Comparison of ENCODE assay signal across 8 cellular contexts in the genomic region with DNA sequence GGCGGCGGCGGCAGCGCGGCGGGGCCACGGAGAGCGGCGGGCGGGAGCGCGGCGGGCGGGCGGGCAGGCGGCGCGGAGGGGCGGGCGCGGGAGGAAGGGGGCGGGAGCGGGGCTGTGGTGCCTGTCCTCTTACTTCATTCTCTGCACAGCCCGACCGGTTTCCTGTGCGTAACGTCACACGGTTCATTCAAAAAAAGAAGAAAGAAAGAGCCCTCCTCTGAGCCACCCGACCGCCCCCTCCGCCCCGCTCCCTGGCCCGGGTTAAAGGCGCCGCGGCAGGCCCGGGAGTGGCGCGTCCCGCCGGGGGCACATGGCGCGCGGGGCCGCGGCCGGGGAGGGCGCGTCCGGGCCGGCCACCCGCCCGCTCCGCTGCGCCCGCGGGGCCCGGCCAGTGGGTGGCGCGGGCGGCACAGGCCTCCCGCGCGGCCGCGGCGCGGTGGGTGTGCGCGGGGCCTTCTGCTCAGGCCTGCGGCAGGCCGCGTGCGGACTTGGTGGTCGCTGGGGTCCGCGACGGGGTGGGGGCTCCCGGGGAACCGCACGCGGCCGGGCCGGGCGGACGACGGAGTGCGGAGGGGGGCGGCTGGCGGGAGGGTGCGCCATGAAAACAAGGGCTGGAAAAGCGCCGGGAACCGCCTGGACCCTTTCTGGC. TPM values are rescaled to one million over a fixed set of nuclear protein-coding genes. Genes with fewer than 3 reads are reported as not detected.
DNase-seq lines count a peak whose midpoint lies in the region; ATAC-seq and TF ChIP-seq lines count a peak whose summit lies in the region.

No MANE protein-coding gene starts in this region.

- no peaks in the 10 kb centered on the region for H3K9me3 Mint-ChIP-seq in activated naive CD4-positive, alpha-beta T cell treated with anti-CD3 and anti-CD28 coated beads, Interleukin-2, amount 50 U/mL, for 72 hours

- H3K4me2 ChIP-seq in parathyroid adenoma (ENCODE audit: low read length): peak overlapping the region; percentile 78

- TF ChIP-seq CTCF in parathyroid adenoma (IDR thresholded peaks at IDR 0.05) (no peak), tibial nerve (IDR thresholded peaks at IDR 0.05) (peak in 3 of 5 experiments; percentile 31 to 57 (median 43))

- peak overlapping the region; percentile 61 for H3K4me3 ChIP-seq in MG63
- peak overlapping the region; percentile 57 for H3K4me3 ChIP-seq in parathyroid adenoma (ENCODE audit: low read depth, low read length)
- H3K4me3 ChIP-seq in tibial nerve: peak overlapping the region; percentile 42 to 83 (median 80)

- 0 to 2% methylated on average over 31 to 68 of the region's 94 CpGs for WGBS in tibial nerve, 2 donors

- H3K36me3 Mint-ChIP-seq in activated naive CD4-positive, alpha-beta T cell treated with anti-CD3 and anti-CD28 coated beads, Interleukin-2, amount 50 U/mL, for 72 hours: peaks cover 34 to 41% of the 10 kb centered on the region in 2 donors

- H3K9ac ChIP-seq in parathyroid adenoma: peak overlapping the region; percentile 69

- intact Hi-C loops in Right ventricle myocardium inferior (cut with DNase I): no loop called here

- H3K27me3 ChIP-seq in MG63 (no peaks in the 10 kb centered on the region; the same call in 1 of the 2 replicates), parathyroid adenoma (ENCODE audit: control insufficient read depth, insufficient read depth, low read length) (no peaks in the 10 kb centered on the region), tibial nerve (no peaks in the 10 kb centered on the region)

- ATAC-seq in SK-N-SH treated with all-trans-retinoic acid at 6 μM for 48 hours (peak; percentile 56), Right ventricle myocardium inferior (peak; percentile 85)
- peak; percentile 76 to 83 for ATAC-seq in activated naive CD4-positive, alpha-beta T cell treated with anti-CD3 and anti-CD28 coated beads, Interleukin-2, amount 50 U/mL, for 72 hours

- no peaks in the 10 kb centered on the region for H3K79me2 ChIP-seq in parathyroid adenoma

- peak overlapping the region; percentile 89 for H2AFZ ChIP-seq in parathyroid adenoma

- H3K27ac Mint-ChIP-seq in activated naive CD4-positive, alpha-beta T cell treated with anti-CD3 and anti-CD28 coated beads, Interleukin-2, amount 50 U/mL, for 72 hours: peak overlapping the region; percentile 93 to 94

- peak; percentile 94 for DNase-seq in GF-D8 (lab: John Stamatoyannopoulos, UW)
- peak; percentile 65 for DNase-seq in HCEC 1CT
- DNase-seq in MG63: peak; percentile 76
- peak; percentile 72 to 82 for DNase-seq in activated naive CD4-positive, alpha-beta T cell treated with anti-CD3 and anti-CD28 coated beads, Interleukin-2, amount 50 U/mL, for 72 hours (ENCODE audit: low spot score in 2 of 2)
- DNase-seq in Right ventricle myocardium inferior (ENCODE audit: missing footprints): peak; percentile 91
- DNase-seq in tibial nerve (ENCODE audit: low spot score in 2 of 2): peak; percentile 65 to 80

- TF ChIP-seq POLR2A in tibial nerve (IDR thresholded peaks at IDR 0.05): peak in 1 of 2 donors; percentile 42

- H3K4me1 ChIP-seq in parathyroid adenoma (peaks cover 12% of the 10 kb centered on the region), tibial nerve (peaks cover 0 to 40% (median 14%) of the 10 kb centered on the region in 4 donors)

- peak in 1 of 2 donors; percentile 14 for TF ChIP-seq EP300 in tibial nerve (IDR thresholded peaks at IDR 0.05)

- no peaks in the 10 kb centered on the region for H3K36me3 ChIP-seq in MG63
- H3K36me3 ChIP-seq in parathyroid adenoma (ENCODE audit: control insufficient read depth, insufficient read depth, low read length): no peaks in the 10 kb centered on the region
- H3K36me3 ChIP-seq in tibial nerve: no peaks in the 10 kb centered on the region

- H3K27ac ChIP-seq in parathyroid adenoma: peak overlapping the region; percentile 79
- H3K27ac ChIP-seq in tibial nerve: peak overlapping the region; percentile 89 to 92 (median 90)

- H3K9me3 ChIP-seq in MG63: no peaks in the 10 kb centered on the region
- H3K9me3 ChIP-seq in parathyroid adenoma (ENCODE audit: control insufficient read depth, low read length): no peaks in the 10 kb centered on the region
- H3K9me3 ChIP-seq in tibial nerve: no peaks in the 10 kb centered on the region

TF ChIP-seq in SK-N-SH treated with all-trans-retinoic acid at 6 μM for 48 hours, 23 proteins besides CTCF, POLR2A, EP300 and RAD21 (continues in another document):
- TF ChIP-seq, protein P1, sequence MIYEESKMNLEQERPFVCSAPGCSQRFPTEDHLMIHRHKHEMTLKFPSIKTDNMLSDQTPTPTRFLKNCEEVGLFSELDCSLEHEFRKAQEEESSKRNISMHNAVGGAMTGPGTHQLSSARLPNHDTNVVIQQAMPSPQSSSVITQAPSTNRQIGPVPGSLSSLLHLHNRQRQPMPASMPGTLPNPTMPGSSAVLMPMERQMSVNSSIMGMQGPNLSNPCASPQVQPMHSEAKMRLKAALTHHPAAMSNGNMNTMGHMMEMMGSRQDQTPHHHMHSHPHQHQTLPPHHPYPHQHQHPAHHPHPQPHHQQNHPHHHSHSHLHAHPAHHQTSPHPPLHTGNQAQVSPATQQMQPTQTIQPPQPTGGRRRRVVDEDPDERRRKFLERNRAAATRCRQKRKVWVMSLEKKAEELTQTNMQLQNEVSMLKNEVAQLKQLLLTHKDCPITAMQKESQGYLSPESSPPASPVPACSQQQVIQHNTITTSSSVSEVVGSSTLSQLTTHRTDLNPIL (CRISPR knock-in tag; IDR thresholded peaks at IDR 0.05; ENCODE audit: low read depth): no peak
- TF ChIP-seq, protein P2, sequence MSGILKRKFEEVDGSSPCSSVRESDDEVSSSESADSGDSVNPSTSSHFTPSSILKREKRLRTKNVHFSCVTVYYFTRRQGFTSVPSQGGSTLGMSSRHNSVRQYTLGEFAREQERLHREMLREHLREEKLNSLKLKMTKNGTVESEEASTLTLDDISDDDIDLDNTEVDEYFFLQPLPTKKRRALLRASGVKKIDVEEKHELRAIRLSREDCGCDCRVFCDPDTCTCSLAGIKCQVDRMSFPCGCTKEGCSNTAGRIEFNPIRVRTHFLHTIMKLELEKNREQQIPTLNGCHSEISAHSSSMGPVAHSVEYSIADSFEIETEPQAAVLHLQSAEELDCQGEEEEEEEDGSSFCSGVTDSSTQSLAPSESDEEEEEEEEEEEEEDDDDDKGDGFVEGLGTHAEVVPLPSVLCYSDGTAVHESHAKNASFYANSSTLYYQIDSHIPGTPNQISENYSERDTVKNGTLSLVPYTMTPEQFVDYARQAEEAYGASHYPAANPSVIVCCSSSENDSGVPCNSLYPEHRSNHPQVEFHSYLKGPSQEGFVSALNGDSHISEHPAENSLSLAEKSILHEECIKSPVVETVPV (CRISPR knock-in tag; IDR thresholded peaks at IDR 0.05): no peak
- TF ChIP-seq ESRRG (CRISPR knock-in tag; IDR thresholded peaks at IDR 0.05): no peak
- no peak for TF ChIP-seq ZNF565 (CRISPR knock-in tag; conservative IDR thresholded peaks at IDR 0.05; ENCODE audit: low read depth)
- TF ChIP-seq TOX (CRISPR knock-in tag; IDR thresholded peaks at IDR 0.05; ENCODE audit: borderline replicate concordance): no peak
- no peak for TF ChIP-seq ISL1 (CRISPR knock-in tag; IDR thresholded peaks at IDR 0.05)
- TF ChIP-seq, protein P3, sequence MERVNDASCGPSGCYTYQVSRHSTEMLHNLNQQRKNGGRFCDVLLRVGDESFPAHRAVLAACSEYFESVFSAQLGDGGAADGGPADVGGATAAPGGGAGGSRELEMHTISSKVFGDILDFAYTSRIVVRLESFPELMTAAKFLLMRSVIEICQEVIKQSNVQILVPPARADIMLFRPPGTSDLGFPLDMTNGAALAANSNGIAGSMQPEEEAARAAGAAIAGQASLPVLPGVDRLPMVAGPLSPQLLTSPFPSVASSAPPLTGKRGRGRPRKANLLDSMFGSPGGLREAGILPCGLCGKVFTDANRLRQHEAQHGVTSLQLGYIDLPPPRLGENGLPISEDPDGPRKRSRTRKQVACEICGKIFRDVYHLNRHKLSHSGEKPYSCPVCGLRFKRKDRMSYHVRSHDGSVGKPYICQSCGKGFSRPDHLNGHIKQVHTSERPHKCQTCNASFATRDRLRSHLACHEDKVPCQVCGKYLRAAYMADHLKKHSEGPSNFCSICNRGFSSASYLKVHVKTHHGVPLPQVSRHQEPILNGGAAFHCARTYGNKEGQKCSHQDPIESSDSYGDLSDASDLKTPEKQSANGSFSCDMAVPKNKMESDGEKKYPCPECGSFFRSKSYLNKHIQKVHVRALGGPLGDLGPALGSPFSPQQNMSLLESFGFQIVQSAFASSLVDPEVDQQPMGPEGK (CRISPR knock-in tag; IDR thresholded peaks at IDR 0.05; ENCODE audit: borderline replicate concordance): no peak
- TF ChIP-seq, protein P4, sequence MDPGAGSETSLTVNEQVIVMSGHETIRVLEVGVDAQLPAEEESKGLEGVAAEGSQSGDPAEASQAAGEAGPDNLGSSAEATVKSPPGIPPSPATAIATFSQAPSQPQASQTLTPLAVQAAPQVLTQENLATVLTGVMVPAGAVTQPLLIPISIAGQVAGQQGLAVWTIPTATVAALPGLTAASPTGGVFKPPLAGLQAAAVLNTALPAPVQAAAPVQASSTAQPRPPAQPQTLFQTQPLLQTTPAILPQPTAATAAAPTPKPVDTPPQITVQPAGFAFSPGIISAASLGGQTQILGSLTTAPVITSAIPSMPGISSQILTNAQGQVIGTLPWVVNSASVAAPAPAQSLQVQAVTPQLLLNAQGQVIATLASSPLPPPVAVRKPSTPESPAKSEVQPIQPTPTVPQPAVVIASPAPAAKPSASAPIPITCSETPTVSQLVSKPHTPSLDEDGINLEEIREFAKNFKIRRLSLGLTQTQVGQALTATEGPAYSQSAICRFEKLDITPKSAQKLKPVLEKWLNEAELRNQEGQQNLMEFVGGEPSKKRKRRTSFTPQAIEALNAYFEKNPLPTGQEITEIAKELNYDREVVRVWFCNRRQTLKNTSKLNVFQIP (CRISPR knock-in tag; IDR thresholded peaks at IDR 0.05; ENCODE audit: borderline replicate concordance, low read depth): no peak
- TF ChIP-seq ZC3H10 (CRISPR knock-in tag; IDR thresholded peaks at IDR 0.05): no peak
- no peak for TF ChIP-seq ARNTL (CRISPR knock-in tag; IDR thresholded peaks at IDR 0.05; ENCODE audit: borderline replicate concordance, low read depth)
- no peak for TF ChIP-seq ZNF8 (CRISPR knock-in tag; IDR thresholded peaks at IDR 0.05)
- no peak for TF ChIP-seq CSDC2 (CRISPR knock-in tag; IDR thresholded peaks at IDR 0.05)
- TF ChIP-seq BACH2 (CRISPR knock-in tag; IDR thresholded peaks at IDR 0.05; ENCODE audit: borderline replicate concordance): no peak
- TF ChIP-seq ZFP30 (CRISPR knock-in tag; IDR thresholded peaks at IDR 0.05): no peak

RNA-seq across cellular contexts. Expression of a gene that starts 0.6 kb away (rescaled TPM):
- total RNA-seq in MG63 (2014; rRNA removed; shearing (Covaris generic); ENCODE audit: low replicate concordance): 3.0 and 5.4 TPM in 2 replicates
- 10 to 100 TPM; 56.5 to 83.5 TPM for total RNA-seq in activated naive CD4-positive, alpha-beta T cell treated with anti-CD3 and anti-CD28 coated beads, Interleukin-2, amount 50 U/mL, for 72 hours
- total RNA-seq in Right ventricle myocardium inferior (7.4 TPM), tibial nerve (10 to 100 TPM; 54.7 to 79.1 (median 67.0) TPM)

RNA-seq across cellular contexts. Expression of a gene that starts 46.8 kb away (rescaled TPM):
- total RNA-seq in MG63 (2014; rRNA removed; shearing (Covaris generic); ENCODE audit: low replicate concordance): 17.5 and 23.7 TPM in 2 replicates
- 10 to 100 TPM; 69.1 to 90.1 TPM for total RNA-seq in activated naive CD4-positive, alpha-beta T cell treated with anti-CD3 and anti-CD28 coated beads, Interleukin-2, amount 50 U/mL, for 72 hours
- total RNA-seq in Right ventricle myocardium inferior (32.3 TPM), tibial nerve (10 to 100 TPM; 44.1 to 62.4 (median 54.8) TPM)

Comparison
In these comparisons a context has a peak if more than half of its experiments do, and no peak if none do; other contexts are left out.
1. Peak in every context shown above with its lines: DNase-seq, ATAC-seq, H3K4me3 ChIP-seq and H3K27ac ChIP-seq.